ENCODE assay signal across 1 cellular context in genomic region chr3:50599115-50599715, GRCh38.
TF ChIP-seq lines count a peak whose summit lies in the region.

No MANE protein-coding gene starts in this region.

TF ChIP-seq in GM12878, 131 proteins besides CTCF, POLR2A, EP300 and RAD21:
- TF ChIP-seq BHLHE40 (IDR thresholded peaks at IDR 0.05; ENCODE audit: borderline replicate concordance in 1 of 2, low read depth in 2 of 2, low read length in 1 of 2) = no peak
- no peak for TF ChIP-seq HDAC6 (IDR thresholded peaks at IDR 0.05; ENCODE audit: unreplicated experiment)
- TF ChIP-seq USF1 (IDR thresholded peaks at IDR 0.05; ENCODE audit: borderline replicate concordance, extremely low read length, insufficient read depth, low read depth, low read length) = peak; percentile 21
